In the genomic region with DNA sequence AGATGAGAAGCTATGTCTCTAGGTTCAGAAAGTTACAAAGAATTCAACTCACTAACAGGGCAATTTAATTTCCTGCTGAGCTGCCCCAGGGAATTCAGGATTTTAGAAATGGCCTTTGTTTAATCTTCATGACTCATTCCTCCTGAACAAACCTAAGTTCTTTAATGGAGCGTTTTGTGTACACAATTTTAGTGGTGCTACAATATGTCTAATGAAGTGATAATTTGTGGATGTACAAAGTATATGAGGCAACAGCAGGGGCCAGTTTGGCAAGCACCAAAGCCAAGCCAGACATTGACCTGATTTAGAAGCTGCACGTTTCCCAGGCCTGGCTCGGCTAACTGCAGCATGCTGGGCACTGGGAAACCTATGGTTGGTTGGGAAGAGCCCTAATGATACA, we compare ENCODE assay signal across 14 cellular contexts. TPM values are rescaled to one million over a fixed set of nuclear protein-coding genes. Genes with fewer than 3 reads are reported as not detected.
A peak's percentile ranks its signal among the peaks of the same experiment; 100 is the strongest.
DNase-seq lines count a peak whose midpoint lies in the region; ATAC-seq and TF ChIP-seq lines count a peak whose summit lies in the region.
"Had no signal": no experiment of that assay in that cellular context is flagged by ENCODE, and none has a peak within 500 bp of the region (broad histone marks: within the 10 kb centered on the region; RNA-seq: fewer than 3 reads in every experiment).

No MANE protein-coding gene starts in this region.

- no peaks in the 10 kb centered on the region for H3K9me2 ChIP-seq in Karpas-422 (replicated peaks; ENCODE audit: insufficient read depth, low read length)

- peak; percentile 15 for DNase-seq in EL
- DNase-seq in NCI-H2081 treated with DMSO at 0.1 percent for 48 hours (lab: John Stamatoyannopoulos, UW), result peak; percentile 64
- DNase-seq in mammary epithelial cell, result peak; percentile 77
- no peak for DNase-seq in mucosa of descending colon
- no peak for DNase-seq in ovary
- no peak for DNase-seq in activated T-cell treated with anti-CD3 and anti-CD28 coated beads, Interleukin-2, amount 50 U/mL, for 48 hours
- no peak for DNase-seq in NOMO-1 treated with DMSO at 0.1 percent for 48 hours (lab: John Stamatoyannopoulos, UW; ENCODE audit: unreplicated experiment)
- DNase-seq in Karpas-422, result no peak
- DNase-seq: activated CD4-positive, alpha-beta T cell treated with anti-CD3 and anti-CD28 coated beads, Interleukin-2, amount 50 U/mL, for 48 hours; activated naive CD8-positive, alpha-beta T cell treated with anti-CD3 and anti-CD28 coated beads, Interleukin-2, amount 50 U/mL, for 24 hours; GOT3; left ventricle myocardium inferior had no signal

- no peaks in the 10 kb centered on the region for H3K36me3 ChIP-seq in mammary epithelial cell (ENCODE audit: insufficient read depth, low read length)
- no peaks in the 10 kb centered on the region for H3K36me3 ChIP-seq in mucosa of descending colon (ENCODE audit: low read depth)
- H3K36me3 ChIP-seq in ovary, result no peaks in the 10 kb centered on the region
- no peaks in the 10 kb centered on the region for H3K36me3 ChIP-seq in Karpas-422 (ENCODE audit: insufficient read depth, low read length)
- H3K36me3 ChIP-seq: left ventricle myocardium inferior, upper lobe of left lung had no signal

- H2AFZ ChIP-seq in mammary epithelial cell (ENCODE audit: low read depth, low read length) (peak overlapping the region; percentile 23), Karpas-422 (ENCODE audit: low read length) (no peak overlapping the region)

- H3K27ac ChIP-seq in mammary epithelial cell (ENCODE audit: insufficient read depth, low read depth, low read length), result peak overlapping the region; percentile 30
- no peak overlapping the region for H3K27ac ChIP-seq in ovary
- no peak overlapping the region for H3K27ac ChIP-seq in Karpas-422 (ENCODE audit: low read length)
- H3K27ac ChIP-seq: left ventricle myocardium inferior had no signal

- CTCF ChIA-PET in mammary epithelial cell (lab: Charles Lee; ENCODE audit: low non-redundant PET), result no interaction called here

- H3K4me1 ChIP-seq in mammary epithelial cell (ENCODE audit: insufficient read depth, low read length), result peaks cover 26% of the 10 kb centered on the region
- H3K4me1 ChIP-seq in mucosa of descending colon (ENCODE audit: low read depth), result no peaks in the 10 kb centered on the region
- H3K4me1 ChIP-seq in ovary (ENCODE audit: insufficient read depth), result no peaks in the 10 kb centered on the region
- H3K4me1 ChIP-seq in Karpas-422 (ENCODE audit: low read length), result peaks cover 10% of the 10 kb centered on the region; the same call in 1 of the 2 replicates
- H3K4me1 ChIP-seq: left ventricle myocardium inferior had no signal

- H3K4me3 ChIP-seq in mammary epithelial cell (replicated peaks in 1 of 3; ENCODE audit: insufficient read depth in 1 of 3, low read depth in 2 of 3, low read length in 3 of 3) (no peak overlapping the region), mucosa of descending colon (no peak overlapping the region), ovary (no peak overlapping the region), Karpas-422 (ENCODE audit: low read length) (no peak overlapping the region)
- H3K4me3 ChIP-seq: left ventricle myocardium inferior, upper lobe of left lung had no signal

- H4K20me1 ChIP-seq in mammary epithelial cell (ENCODE audit: insufficient read depth, low read length) (no peaks in the 10 kb centered on the region), Karpas-422 (ENCODE audit: insufficient read depth, low read depth, low read length) (no peaks in the 10 kb centered on the region)

- ATAC-seq in mucosa of descending colon, result peak; percentile 14
- ATAC-seq: activated naive CD8-positive, alpha-beta T cell treated with anti-CD3 and anti-CD28 coated beads, Interleukin-2, amount 50 U/mL, for 24 hours had no signal

- dilution Hi-C loops in mammary epithelial cell (cut with HindIII; ENCODE audit: low sequenced_read_pairs), result no loop called here

- H3K9me3 ChIP-seq in mammary epithelial cell (replicated peaks; ENCODE audit: insufficient read depth, low read length) (no peaks in the 10 kb centered on the region), mucosa of descending colon (no peaks in the 10 kb centered on the region), ovary (no peaks in the 10 kb centered on the region), Karpas-422 (ENCODE audit: low read length) (no peaks in the 10 kb centered on the region)
- H3K9me3 ChIP-seq: upper lobe of left lung had no signal

- in situ Hi-C loops in mammary epithelial cell (cut with MboI; ENCODE audit: low sequenced_read_pairs in 2 of 2), result no loop called here

- TF ChIP-seq CTCF in mammary epithelial cell (conservative IDR thresholded peaks at IDR 0.05 in 1 of 2, IDR thresholded peaks at IDR 0.05 in 1 of 2; ENCODE audit: extremely low read depth in 1 of 2, insufficient read depth in 1 of 2, low read depth in 1 of 2, low read length in 2 of 2) (no peak), mucosa of descending colon (IDR thresholded peaks at IDR 0.05) (no peak), ovary (IDR thresholded peaks at IDR 0.05) (no peak)

- H3K9ac ChIP-seq in mammary epithelial cell (ENCODE audit: insufficient read depth, low read length) (no peak overlapping the region), Karpas-422 (ENCODE audit: low read length) (no peak overlapping the region)

- WGBS in mammary epithelial cell (ENCODE audit: low coverage, missing lambda C conversion rate), result 3% methylated on average over 3 of the region's 3 CpGs
- WGBS in ovary, 3 donors, result 51 to 62% (median 56%) methylated on average over 3 of the region's 3 CpGs

- no peaks in the 10 kb centered on the region for H3K27me3 ChIP-seq in mammary epithelial cell (ENCODE audit: insufficient read depth, low read length)
- no peaks in the 10 kb centered on the region for H3K27me3 ChIP-seq in ovary
- H3K27me3 ChIP-seq in Karpas-422 (ENCODE audit: low read length), result peaks cover 7% of the 10 kb centered on the region; the same call in 1 of the 2 replicates
- H3K27me3 ChIP-seq: upper lobe of left lung had no signal

- TF ChIP-seq POLR2A in ovary (IDR thresholded peaks at IDR 0.05), result no peak

- no TSS peak for BruUV-seq in mammary epithelial cell (replicated peaks; lab: Mats Ljungman, UMichigan)

- H3K79me2 ChIP-seq in mammary epithelial cell (ENCODE audit: insufficient read depth, low read length) (no peaks in the 10 kb centered on the region), Karpas-422 (ENCODE audit: low read length) (no peaks in the 10 kb centered on the region)

- peak overlapping the region; percentile 69 for H3K4me2 ChIP-seq in mammary epithelial cell (ENCODE audit: insufficient read depth, low read depth, low read length)
- no peak overlapping the region for H3K4me2 ChIP-seq in Karpas-422 (ENCODE audit: low read depth, low read length, poor library complexity, severe bottlenecking)

- no peak for TF ChIP-seq EP300 in ovary (IDR thresholded peaks at IDR 0.05)

- intact Hi-C loops in mammary epithelial cell (cut with micrococcal nuclease), result no loop called here
- intact Hi-C loops in mucosa of descending colon (cut with DNase I, micrococcal nuclease), result no loop called here
- intact Hi-C loops in ovary (cut with DNase I), result no loop called here

RNA-seq across cellular contexts. Expression of gene HEPHL1, which starts 34.4 kb away (rescaled TPM):
- total RNA-seq in mammary epithelial cell (10 to 100 TPM in 1 of 2 donors, 1 to 10 TPM in 1; 6.2 to 60.8 TPM), mucosa of descending colon (under 1 TPM in 1 of 3 donors, not detected in 2; 0.06 TPM), ovary (not detected)
- polyA plus RNA-seq in mammary epithelial cell (48.7 TPM), ovary (under 1 TPM; 0.02 to 0.03 TPM)
- 35.7 TPM for polyA minus RNA-seq in mammary epithelial cell
- total RNA-seq in Karpas-422 (2014; rRNA removed; shearing (Covaris generic); ENCODE audit: low replicate concordance), result not detected in 2 replicates
- total RNA-seq: left ventricle myocardium inferior, progenitor cell of endocrine pancreas, upper lobe of left lung had no signal

Comparison
In these comparisons a context has a peak if more than half of its experiments do, and no peak if none do; other contexts are left out.
1. DNase-seq: peak in EL (single experiment), NCI-H2081 treated with DMSO at 0.1 percent for 48 hours (single experiment) and mammary epithelial cell (single experiment); none in mucosa of descending colon (0 of 3), ovary (0 of 5), activated T-cell treated with anti-CD3 and anti-CD28 coated beads, Interleukin-2, amount 50 U/mL, for 48 hours (0 of 2), NOMO-1 treated with DMSO at 0.1 percent for 48 hours (single experiment) and Karpas-422 (single experiment).